8 cellular contexts compared by ENCODE assay signal in genomic region chr15:78077860-78078187, GRCh38. TPM values are rescaled to one million over a fixed set of nuclear protein-coding genes. Genes with fewer than 3 reads are reported as not detected.
DNase-seq lines count a peak whose midpoint lies in the region; ATAC-seq and TF ChIP-seq lines count a peak whose summit lies in the region.

No MANE protein-coding gene starts in this region.

- peaks cover 18% of the 10 kb centered on the region for H3K36me3 Mint-ChIP-seq in activated T-cell treated with anti-CD3 and anti-CD28 coated beads, Interleukin-2, amount 50 U/mL, for 24 hours (ENCODE audit: low read depth)
- peaks cover 4% of the 10 kb centered on the region for H3K36me3 Mint-ChIP-seq in T-helper 17 cell (ENCODE audit: low read depth)
- peaks cover 11% of the 10 kb centered on the region for H3K36me3 Mint-ChIP-seq in stimulated activated effector memory CD8-positive, alpha-beta T cell treated with anti-CD3 and anti-CD28 coated beads, Interleukin-12 subunit alpha, Interleukin-12 subunit beta, amount 100 ng/mL, for 72 hours

- peak overlapping the region; percentile 85 for H3K27ac ChIP-seq in hepatocyte

- H3K4me2 ChIP-seq in hepatocyte: peak overlapping the region; percentile 97

- no peak for DNase-seq in activated T-cell treated with anti-CD3 and anti-CD28 coated beads, Interleukin-2, amount 50 U/mL, for 24 hours
- DNase-seq in activated T-cell treated with anti-CD3 and anti-CD28 coated beads, Interleukin-2, amount 50 U/mL, for 1 hour: no peak
- DNase-seq in T-helper 17 cell (no peak), hepatocyte (ENCODE audit: low spot score) (no peak), NOMO-1 treated with DMSO at 0.1 percent for 48 hours (lab: John Stamatoyannopoulos, UW; ENCODE audit: unreplicated experiment) (no peak)
- DNase-seq in stimulated activated effector memory CD8-positive, alpha-beta T cell treated with anti-CD3 and anti-CD28 coated beads, Interleukin-12 subunit alpha, Interleukin-12 subunit beta, amount 100 ng/mL, for 72 hours (ENCODE audit: low spot score in 2 of 2): no peak

- H3K9me3 Mint-ChIP-seq in activated T-cell treated with anti-CD3 and anti-CD28 coated beads, Interleukin-2, amount 50 U/mL, for 24 hours: no peaks in the 10 kb centered on the region
- no peaks in the 10 kb centered on the region for H3K9me3 Mint-ChIP-seq in stimulated activated effector memory CD8-positive, alpha-beta T cell treated with anti-CD3 and anti-CD28 coated beads, Interleukin-12 subunit alpha, Interleukin-12 subunit beta, amount 100 ng/mL, for 72 hours

- H3K27me3 Mint-ChIP-seq in activated T-cell treated with anti-CD3 and anti-CD28 coated beads, Interleukin-2, amount 50 U/mL, for 24 hours: no peaks in the 10 kb centered on the region
- no peaks in the 10 kb centered on the region for H3K27me3 Mint-ChIP-seq in T-helper 17 cell

- no peaks in the 10 kb centered on the region for H3K36me3 ChIP-seq in hepatocyte (replicated peaks; ENCODE audit: insufficient read depth, low read depth)

- no peaks in the 10 kb centered on the region for H3K27me3 ChIP-seq in hepatocyte

- H2AFZ ChIP-seq in hepatocyte: peak overlapping the region; percentile 87

- ATAC-seq in T-helper 17 cell (peak; percentile 22), GM18517 (IDR thresholded peaks at IDR 0.05; ENCODE audit: unreplicated experiment) (no peak), GM19463 (IDR thresholded peaks at IDR 0.05; ENCODE audit: unreplicated experiment) (no peak)
- ATAC-seq in stimulated activated effector memory CD8-positive, alpha-beta T cell treated with anti-CD3 and anti-CD28 coated beads, Interleukin-12 subunit alpha, Interleukin-12 subunit beta, amount 100 ng/mL, for 72 hours: peak; percentile 5

- TF ChIP-seq CTCF in hepatocyte (IDR thresholded peaks at IDR 0.05; ENCODE audit: poor library complexity): no peak

- H3K79me2 ChIP-seq in hepatocyte: peaks cover 42% of the 10 kb centered on the region

- H4K20me1 ChIP-seq in hepatocyte (ENCODE audit: insufficient read depth, poor library complexity, severe bottlenecking): no peaks in the 10 kb centered on the region

- peaks cover 36% of the 10 kb centered on the region for H3K4me1 ChIP-seq in hepatocyte (ENCODE audit: insufficient read depth)

- H3K4me3 ChIP-seq in hepatocyte: peak overlapping the region; percentile 87

- H3K4me1 Mint-ChIP-seq in activated T-cell treated with anti-CD3 and anti-CD28 coated beads, Interleukin-2, amount 50 U/mL, for 24 hours (ENCODE audit: low read depth): peaks cover 46% of the 10 kb centered on the region
- peaks cover 31% of the 10 kb centered on the region for H3K4me1 Mint-ChIP-seq in T-helper 17 cell
- H3K4me1 Mint-ChIP-seq in stimulated activated effector memory CD8-positive, alpha-beta T cell treated with anti-CD3 and anti-CD28 coated beads, Interleukin-12 subunit alpha, Interleukin-12 subunit beta, amount 100 ng/mL, for 72 hours: peaks cover 46% of the 10 kb centered on the region

- 24% methylated on average over 6 of the region's 6 CpGs for WGBS in hepatocyte (ENCODE audit: low lambda C conversion rate, missing lambda C conversion rate)

- H3K27ac Mint-ChIP-seq in activated T-cell treated with anti-CD3 and anti-CD28 coated beads, Interleukin-2, amount 50 U/mL, for 24 hours: peak overlapping the region; percentile 90
- H3K27ac Mint-ChIP-seq in T-helper 17 cell: peak overlapping the region; percentile 88
- peak overlapping the region; percentile 86 for H3K27ac Mint-ChIP-seq in stimulated activated effector memory CD8-positive, alpha-beta T cell treated with anti-CD3 and anti-CD28 coated beads, Interleukin-12 subunit alpha, Interleukin-12 subunit beta, amount 100 ng/mL, for 72 hours

- H3K9me2 ChIP-seq in hepatocyte (replicated peaks; ENCODE audit: insufficient read depth): no peaks in the 10 kb centered on the region

- H3K4me3 Mint-ChIP-seq in activated T-cell treated with anti-CD3 and anti-CD28 coated beads, Interleukin-2, amount 50 U/mL, for 24 hours: peak overlapping the region; percentile 77
- peak overlapping the region; percentile 100 for H3K4me3 Mint-ChIP-seq in T-helper 17 cell
- H3K4me3 Mint-ChIP-seq in stimulated activated effector memory CD8-positive, alpha-beta T cell treated with anti-CD3 and anti-CD28 coated beads, Interleukin-12 subunit alpha, Interleukin-12 subunit beta, amount 100 ng/mL, for 72 hours: peak overlapping the region; percentile 97

- H3K9me3 ChIP-seq in T-helper 17 cell (ENCODE audit: control insufficient read depth, low read length, poor library complexity, severe bottlenecking): no peaks in the 10 kb centered on the region
- H3K9me3 ChIP-seq in hepatocyte (ENCODE audit: low read depth): no peaks in the 10 kb centered on the region

RNA-seq across cellular contexts. Expression of gene TBC1D2B, which starts 0.3 kb away (rescaled TPM):
- total RNA-seq in T-helper 17 cell (100 to 1,000 TPM in 1 of 2 donors, 10 to 100 TPM in 1; 91.0 to 130 TPM), hepatocyte (33.8 and 38.4 TPM in 2 replicates)
- polyA plus RNA-seq in hepatocyte: 24.8 and 29.3 TPM in 2 replicates

RNA-seq across cellular contexts. Expression of gene SH2D7, which starts 14.5 kb away (rescaled TPM):
- not detected for total RNA-seq in T-helper 17 cell
- not detected in 2 replicates for total RNA-seq in hepatocyte
- polyA plus RNA-seq in hepatocyte: 0.22 TPM in 1 of 2 replicates, not detected in the other

RNA-seq across cellular contexts. Expression of gene CIB2, which starts 53.4 kb away (rescaled TPM):
- total RNA-seq in T-helper 17 cell (under 1 TPM; 0.63 to 0.65 TPM), hepatocyte (48.9 and 68.9 TPM in 2 replicates)
- polyA plus RNA-seq in hepatocyte: 40.5 and 46.3 TPM in 2 replicates

Comparison
In these comparisons a context has a peak if more than half of its experiments do, and no peak if none do; other contexts are left out.
1. ATAC-seq: peak in T-helper 17 cell (single experiment) and stimulated activated effector memory CD8-positive, alpha-beta T cell treated with anti-CD3 and anti-CD28 coated beads, Interleukin-12 subunit alpha, Interleukin-12 subunit beta, amount 100 ng/mL, for 72 hours (single experiment); none in GM18517 (single experiment) and GM19463 (single experiment).
2. RNA of gene CIB2, which starts 53.4 kb away (total RNA-seq): 48.9 to 68.9 TPM in hepatocyte; 0.63 to 0.65 TPM in T-helper 17 cell; every median in the first group is over 10 times any median in the second.
3. Peak in every context shown above with its lines, with median percentiles within 50 percentile points of each other: H3K27ac Mint-ChIP-seq and H3K4me3 Mint-ChIP-seq.